8 cellular contexts compared by ENCODE assay signal in genomic region chr16:81513204-81514040, GRCh38.
DNase-seq lines count a peak whose midpoint lies in the region; ATAC-seq, FAIRE-seq and TF ChIP-seq lines count a peak whose summit lies in the region.

No MANE protein-coding gene starts in this region.

- peaks cover 98 to 100% (median 100%) of the 10 kb centered on the region in 11 experiments for H4K20me1 ChIP-seq in BLaER1 treated with 17β-estradiol and CSF1 and Interleukin-3, amounts not matched to agents 10 nM and 100 nM
- no peaks in the 10 kb centered on the region for H4K20me1 ChIP-seq in MM.1S (ENCODE audit: insufficient read depth, low read length)

- peak; percentile 12 for ATAC-seq in HG02610 (IDR thresholded peaks at IDR 0.05; ENCODE audit: unreplicated experiment)

- peak overlapping the region in 9 of 10 experiments; percentile 21 to 54 (median 35); a peak in 16 of 20 replicates for H3K4me3 ChIP-seq in BLaER1 treated with 17β-estradiol and CSF1 and Interleukin-3, amounts not matched to agents 10 nM and 100 nM
- H3K4me3 ChIP-seq in brain microvascular endothelial cell (ENCODE audit: low read depth, low read length) (no peak overlapping the region), mesenchymal stem cell (ENCODE audit: insufficient read depth in 1 of 2, low read depth in 1 of 2, low read length in 2 of 2) (no peak overlapping the region), MM.1S (ENCODE audit: low read length) (no peak overlapping the region)

- H3K4me1 ChIP-seq in BLaER1 treated with 17β-estradiol and CSF1 and Interleukin-3, amounts not matched to agents 10 nM and 100 nM: peaks cover 70 to 88% (median 81%) of the 10 kb centered on the region in 10 experiments
- H3K4me1 ChIP-seq in mesenchymal stem cell (ENCODE audit: control insufficient read depth, insufficient read depth, low read depth, low read length) (peaks cover 29% of the 10 kb centered on the region), MM.1S (ENCODE audit: low read length) (no peaks in the 10 kb centered on the region)

- no peak overlapping the region for H3K14ac ChIP-seq in mesenchymal stem cell (ENCODE audit: low read length in 2 of 2)

- no peak overlapping the region for H2AFZ ChIP-seq in mesenchymal stem cell (ENCODE audit: low read depth, low read length)
- no peak overlapping the region for H2AFZ ChIP-seq in MM.1S (ENCODE audit: low read length)

- FAIRE-seq in H54 (lab: Jason Lieb, UNC): no peak

- no peaks in the 10 kb centered on the region for H3K9me3 ChIP-seq in BLaER1 treated with 17β-estradiol and CSF1 and Interleukin-3, amounts not matched to agents 10 nM and 100 nM (replicated peaks in 1 of 11)
- H3K9me3 ChIP-seq in mesenchymal stem cell (ENCODE audit: control insufficient read depth, low read length) (no peaks in the 10 kb centered on the region), MM.1S (replicated peaks; ENCODE audit: insufficient read depth, low read length) (no peaks in the 10 kb centered on the region)

- peak overlapping the region; percentile 61 to 97 for H3K18ac ChIP-seq in mesenchymal stem cell (ENCODE audit: low read depth in 1 of 2, low read length in 2 of 2)

- peak overlapping the region; percentile 84 for H4K91ac ChIP-seq in mesenchymal stem cell (ENCODE audit: low read length)

- peak overlapping the region; percentile 32 to 48 for H3K4ac ChIP-seq in mesenchymal stem cell (ENCODE audit: low read depth in 1 of 2, low read length in 2 of 2)

- peak overlapping the region; percentile 69 for H2BK120ac ChIP-seq in mesenchymal stem cell (ENCODE audit: low read depth, low read length)

- no peak for TF ChIP-seq CTCF in brain microvascular endothelial cell (IDR thresholded peaks at IDR 0.05; ENCODE audit: low read depth, low read length, missing control alignments)
- TF ChIP-seq CTCF in MM.1S (IDR thresholded peaks at IDR 0.05; ENCODE audit: low read length): no peak

- in situ Hi-C loops in brain microvascular endothelial cell (cut with HindIII; ENCODE audit: low pct_ligation_motif_present, low sequenced_read_pairs): no loop called here

- peak overlapping the region; percentile 87 for H4K8ac ChIP-seq in mesenchymal stem cell (ENCODE audit: low read length)

- H3K9ac ChIP-seq in BLaER1 treated with 17β-estradiol and CSF1 and Interleukin-3, amounts not matched to agents 10 nM and 100 nM: peak overlapping the region; percentile 36 to 68 (median 61); a peak in 21 of 22 replicates
- H3K9ac ChIP-seq in mesenchymal stem cell (ENCODE audit: low read length): peak overlapping the region; percentile 59
- H3K9ac ChIP-seq in MM.1S (ENCODE audit: low read length): no peak overlapping the region

- H3K4me2 ChIP-seq in BLaER1 treated with 17β-estradiol and CSF1 and Interleukin-3, amounts not matched to agents 10 nM and 100 nM: peak overlapping the region; percentile 87 to 99 (median 95)
- no peak overlapping the region for H3K4me2 ChIP-seq in mesenchymal stem cell (ENCODE audit: low read length, poor library complexity, severe bottlenecking)
- H3K4me2 ChIP-seq in MM.1S (ENCODE audit: low read depth, low read length): no peak overlapping the region

- no peak overlapping the region for H3K23ac ChIP-seq in mesenchymal stem cell (ENCODE audit: low read length in 2 of 2)

- H3K36me3 ChIP-seq in BLaER1 treated with 17β-estradiol and CSF1 and Interleukin-3, amounts not matched to agents 10 nM and 100 nM: peaks cover 27 to 66% (median 46%) of the 10 kb centered on the region in 11 experiments
- H3K36me3 ChIP-seq in brain microvascular endothelial cell (replicated peaks): no peaks in the 10 kb centered on the region
- H3K36me3 ChIP-seq in mesenchymal stem cell (ENCODE audit: control insufficient read depth in 1 of 2, insufficient read depth in 2 of 2, low read depth in 1 of 2, low read length in 2 of 2): peaks cover 0 to 32% of the 10 kb centered on the region in 2 experiments
- no peaks in the 10 kb centered on the region for H3K36me3 ChIP-seq in MM.1S (replicated peaks; ENCODE audit: insufficient read depth, low read length)

- H3K9me2 ChIP-seq in MM.1S (replicated peaks; ENCODE audit: insufficient read depth, low read length): no peaks in the 10 kb centered on the region

- H2AK5ac ChIP-seq in mesenchymal stem cell (ENCODE audit: low read length, severe bottlenecking): peak overlapping the region; percentile 25

- H3K27ac ChIP-seq in BLaER1 treated with 17β-estradiol and CSF1 and Interleukin-3, amounts not matched to agents 10 nM and 100 nM: peak overlapping the region; percentile 37 to 78 (median 66)
- H3K27ac ChIP-seq in brain microvascular endothelial cell (peak overlapping the region; percentile 2), mesenchymal stem cell (ENCODE audit: low read length, poor library complexity, severe bottlenecking) (peak overlapping the region; percentile 9), MM.1S (ENCODE audit: low read length) (no peak overlapping the region)

- no peaks in the 10 kb centered on the region for H3K27me3 ChIP-seq in BLaER1 treated with 17β-estradiol and CSF1 and Interleukin-3, amounts not matched to agents 10 nM and 100 nM
- H3K27me3 ChIP-seq in brain microvascular endothelial cell (replicated peaks) (no peaks in the 10 kb centered on the region), mesenchymal stem cell (ENCODE audit: control insufficient read depth in 1 of 2, insufficient read depth in 1 of 2, low read length in 2 of 2) (no peaks in the 10 kb centered on the region), MM.1S (replicated peaks; ENCODE audit: insufficient read depth, low read length) (no peaks in the 10 kb centered on the region)

- no peak for DNase-seq in brain microvascular endothelial cell
- DNase-seq in mesenchymal stem cell: peak; percentile 49
- no peak for DNase-seq in stimulated activated CD4-positive, alpha-beta T cell treated with anti-CD3 and anti-CD28 coated beads, Interleukin-2, amount 100 ng/mL, for 48 hours
- DNase-seq in H54 (ENCODE audit: insufficient read length, low spot score): no peak
- no peak for DNase-seq in MM.1S
- DNase-seq in A172 (ENCODE audit: low spot score): no peak

- peaks cover 58% of the 10 kb centered on the region for H3K79me1 ChIP-seq in mesenchymal stem cell (replicated peaks; ENCODE audit: low read length, poor library complexity, severe bottlenecking)

- TF ChIP-seq POLR2A in H54 (IDR thresholded peaks at IDR 0.05; ENCODE audit: low read depth, low read length): no peak

- H3K79me2 ChIP-seq in MM.1S (ENCODE audit: low read length): 0 out of 2 replicates have a peak, but pooled peaks cover 3% of the 10 kb centered on the region

- peak overlapping the region; percentile 38 to 70 for H2BK12ac ChIP-seq in mesenchymal stem cell (ENCODE audit: low read length in 2 of 2)

- WGBS in mesenchymal stem cell: 62% methylated on average over 20 of the region's 21 CpGs

- no peak overlapping the region for H2BK15ac ChIP-seq in mesenchymal stem cell (ENCODE audit: low read depth, poor library complexity, severe bottlenecking)

- H2BK5ac ChIP-seq in mesenchymal stem cell (ENCODE audit: low read depth, low read length, poor library complexity, severe bottlenecking): no peak overlapping the region

- no peaks in the 10 kb centered on the region for H3F3A ChIP-seq in MM.1S (ENCODE audit: insufficient read depth, low read length)

Comparison
In these comparisons a context has a peak if more than half of its experiments do, and no peak if none do; other contexts are left out.
1. H3K4me2 ChIP-seq: peak in BLaER1 treated with 17β-estradiol and CSF1 and Interleukin-3, amounts not matched to agents 10 nM and 100 nM (11 of 11); none in mesenchymal stem cell (single experiment) and MM.1S (single experiment).
2. H3K4me3 ChIP-seq: peak in BLaER1 treated with 17β-estradiol and CSF1 and Interleukin-3, amounts not matched to agents 10 nM and 100 nM (9 of 10); none in brain microvascular endothelial cell (single experiment), mesenchymal stem cell (0 of 2) and MM.1S (single experiment).